26 cellular contexts compared by ENCODE assay signal in genomic region chr2:223500690-223501089, GRCh38.
"Had no signal": no experiment of that assay in that cellular context is flagged by ENCODE, and none has a peak within 500 bp of the region (broad histone marks: within the 10 kb centered on the region; RNA-seq: fewer than 3 reads in every experiment).

No MANE protein-coding gene starts in this region.

- FAIRE-seq: astrocyte had no signal

- DNase-seq: activated B cell treated with CpG ODN at 0.5 μM for 24 hours; activated CD4-positive, alpha-beta memory T cell treated with anti-CD3 and anti-CD28 coated beads for 36 hours; activated CD4-positive, alpha-beta T cell treated with anti-CD3 and anti-CD28 coated beads for 4 hours; activated CD4-positive, alpha-beta T cell treated with anti-CD3 and anti-CD28 coated beads, Interleukin-2, amount 50 U/mL, for 1 hour; activated CD4-positive, CD25-positive, alpha-beta regulatory T cell treated with anti-CD3 and anti-CD28 coated beads, Interleukin-2, amount 50 U/mL, for 72 hours; activated CD8-positive, alpha-beta memory T cell treated with anti-CD3 and anti-CD28 coated beads, Interleukin-2, amount 50 U/mL, for 4 hours; activated gamma-delta T cell treated with Interleukin-2 at 50 U/mL for 16 hours; activated naive CD4-positive, alpha-beta T cell treated with anti-CD3 and anti-CD28 coated beads for 36 hours; activated T-cell treated with anti-CD3 and anti-CD28 coated beads for 4 hours; activated T-cell treated with anti-CD3 and anti-CD28 coated beads, Interleukin-2, amount 50 U/mL, for 4 hours; adrenal gland; body of pancreas; NCI-H1092 treated with DMSO at 0.1 percent for 48 hours; NCI-H146; NCI-H2029; NCI-H510A; NCI-H69; NK-92 treated with Interleukin-12 subunit alpha and Interleukin-12 subunit beta, amount 100 ng/mL, for 24 hours; PC-3; Peyer's patch; RPMI8226; SHP77 treated with DMSO at 0.1 percent for 48 hours; SK-N-SH; T-helper 2 cell; T-helper 9 cell had no signal
